ENCODE assay signal across 32 cellular contexts in the genomic region with DNA sequence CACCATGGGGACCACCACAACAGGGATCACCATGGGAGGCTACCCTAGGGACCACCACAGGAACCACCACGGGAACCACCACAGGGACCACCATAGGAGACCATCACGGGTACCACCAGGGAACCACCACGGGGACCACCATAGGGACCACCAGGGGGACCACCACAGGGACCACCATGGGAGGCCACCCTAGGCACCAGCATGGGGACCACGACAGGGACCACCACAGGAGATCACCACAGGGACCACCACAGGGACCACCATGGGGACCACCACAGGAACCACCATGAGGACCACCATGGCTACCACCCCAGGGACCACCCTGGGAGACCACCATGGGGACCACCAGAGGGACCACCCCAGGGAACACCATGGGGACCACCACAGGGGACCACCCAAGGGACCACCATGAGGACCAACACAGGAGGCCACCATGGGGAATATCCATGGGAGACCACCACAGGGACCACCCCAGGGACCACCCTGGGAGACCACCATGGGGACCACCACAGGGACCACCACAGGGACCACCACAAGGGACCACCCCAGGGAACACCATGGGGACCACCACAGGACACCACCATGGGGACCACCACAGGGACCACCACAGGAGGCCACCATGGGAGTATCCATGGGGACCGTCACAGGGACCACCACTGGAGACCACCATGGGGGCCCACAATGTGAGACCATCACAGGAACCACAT.
"Had no signal": no experiment of that assay in that cellular context is flagged by ENCODE, and none has a peak within 500 bp of the region (broad histone marks: within the 10 kb centered on the region; RNA-seq: fewer than 3 reads in every experiment).

No MANE protein-coding gene starts in this region.

- H3K4me3 Mint-ChIP-seq: activated CD4-positive, alpha-beta memory T cell treated with anti-CD3 and anti-CD28 coated beads for 36 hours; activated naive CD4-positive, alpha-beta T cell treated with anti-CD3 and anti-CD28 coated beads, Interleukin-2, amount 50 U/mL, for 24 hours; activated naive CD8-positive, alpha-beta T cell treated with anti-CD3 and anti-CD28 coated beads, Interleukin-2, amount 50 U/mL, for 24 hours; activated T-cell treated with anti-CD3 and anti-CD28 coated beads, Interleukin-2, amount 50 U/mL, for 4 hours; activated T-helper 17 cell treated with anti-CD3 and anti-CD28 coated beads, Interleukin-2, amount 50 U/mL, for 72 hours; memory B cell; nephron; T-helper 1 cell treated with Interleukin-12 subunit alpha and Interleukin-12 subunit beta and Interleukin-4 antibody, amounts not matched to agents 30 μg/mL and 1 μg/mL, for 36 hours; type B pancreatic cell had no signal

- ATAC-seq: activated CD4-positive, CD25-positive, alpha-beta regulatory T cell treated with anti-CD3 and anti-CD28 coated beads, Interleukin-2, amount 50 U/mL, for 24 hours; activated naive CD8-positive, alpha-beta T cell treated with anti-CD3 and anti-CD28 coated beads, Interleukin-2, amount 50 U/mL, for 24 hours; activated T-cell treated with anti-CD3 and anti-CD28 coated beads, Interleukin-2, amount 50 U/mL, for 4 hours; activated T-helper 17 cell treated with anti-CD3 and anti-CD28 coated beads, Interleukin-2, amount 50 U/mL, for 72 hours; left colon had no signal

- H3K4me3 ChIP-seq: breast epithelium, colonic mucosa, esophagus squamous epithelium, hepatocyte, ovary, smooth muscle cell had no signal

- H3K36me3 ChIP-seq: breast epithelium, colonic mucosa, ovary, WERI-Rb-1 had no signal

- H3K27ac Mint-ChIP-seq: activated CD4-positive, alpha-beta memory T cell treated with anti-CD3 and anti-CD28 coated beads for 36 hours; activated naive CD4-positive, alpha-beta T cell treated with anti-CD3 and anti-CD28 coated beads, Interleukin-2, amount 50 U/mL, for 24 hours; activated naive CD8-positive, alpha-beta T cell treated with anti-CD3 and anti-CD28 coated beads, Interleukin-2, amount 50 U/mL, for 24 hours; activated T-helper 17 cell treated with anti-CD3 and anti-CD28 coated beads, Interleukin-2, amount 50 U/mL, for 72 hours; memory B cell; nephron; T-helper 1 cell treated with Interleukin-12 subunit alpha and Interleukin-12 subunit beta and Interleukin-4 antibody, amounts not matched to agents 30 μg/mL and 1 μg/mL, for 36 hours; type B pancreatic cell had no signal

- DNase-seq: activated CD4-positive, alpha-beta memory T cell treated with anti-CD3 and anti-CD28 coated beads for 36 hours; activated CD4-positive, alpha-beta T cell treated with anti-CD3 and anti-CD28 coated beads for 48 hours; activated gamma-delta T cell treated with Interleukin-2 at 50 U/mL for 16 hours; activated naive CD8-positive, alpha-beta T cell treated with anti-CD3 and anti-CD28 coated beads, Interleukin-2, amount 50 U/mL, for 24 hours; activated T-cell treated with anti-CD3 and anti-CD28 coated beads, Interleukin-2, amount 50 U/mL, for 4 hours; amygdala; cerebellar nuclear complex; colonic mucosa; effector CD8-positive, alpha-beta T cell; esophagus squamous epithelium; foreskin melanocyte; left colon; ovary; SK-N-SH; stimulated activated CD4-positive, alpha-beta T cell treated with anti-CD3 and anti-CD28 coated beads, Interleukin-1b, Interleukin-23, amount 100 ng/mL, for 48 hours; stimulated activated naive CD4-positive, alpha-beta T cell; substantia nigra; SW 1271; T1000; WERI-Rb-1 had no signal

- H3K27ac ChIP-seq: breast epithelium, colonic mucosa, epithelial cell of prostate, esophagus squamous epithelium, hepatocyte, ovary, WERI-Rb-1 had no signal

- H3K9me3 Mint-ChIP-seq: activated CD4-positive, alpha-beta memory T cell treated with anti-CD3 and anti-CD28 coated beads for 36 hours; activated naive CD4-positive, alpha-beta T cell treated with anti-CD3 and anti-CD28 coated beads, Interleukin-2, amount 50 U/mL, for 24 hours; activated T-helper 17 cell treated with anti-CD3 and anti-CD28 coated beads, Interleukin-2, amount 50 U/mL, for 72 hours; T-helper 1 cell treated with Interleukin-12 subunit alpha and Interleukin-12 subunit beta and Interleukin-4 antibody, amounts not matched to agents 30 μg/mL and 1 μg/mL, for 36 hours had no signal

- H3K27me3 Mint-ChIP-seq: activated CD4-positive, alpha-beta memory T cell treated with anti-CD3 and anti-CD28 coated beads for 36 hours; activated naive CD4-positive, alpha-beta T cell treated with anti-CD3 and anti-CD28 coated beads, Interleukin-2, amount 50 U/mL, for 24 hours; activated naive CD8-positive, alpha-beta T cell treated with anti-CD3 and anti-CD28 coated beads, Interleukin-2, amount 50 U/mL, for 24 hours; activated T-helper 17 cell treated with anti-CD3 and anti-CD28 coated beads, Interleukin-2, amount 50 U/mL, for 72 hours; progenitor cell of endocrine pancreas; type B pancreatic cell had no signal

- H3K9me3 ChIP-seq: breast epithelium, colonic mucosa, esophagus squamous epithelium, ovary, SK-N-SH had no signal

- H3K27me3 ChIP-seq: breast epithelium, colonic mucosa, esophagus squamous epithelium, hepatocyte, ovary had no signal

- H3K4me1 ChIP-seq: breast epithelium, colonic mucosa, esophagus squamous epithelium had no signal

- H3K4me1 Mint-ChIP-seq: activated naive CD4-positive, alpha-beta T cell treated with anti-CD3 and anti-CD28 coated beads, Interleukin-2, amount 50 U/mL, for 24 hours; activated naive CD8-positive, alpha-beta T cell treated with anti-CD3 and anti-CD28 coated beads, Interleukin-2, amount 50 U/mL, for 24 hours; activated T-helper 17 cell treated with anti-CD3 and anti-CD28 coated beads, Interleukin-2, amount 50 U/mL, for 72 hours; memory B cell; nephron had no signal
